Comparison of ENCODE assay signal across 18 cellular contexts in genomic region chr7:109950256-109950655, GRCh38.
"Had no signal": no experiment of that assay in that cellular context is flagged by ENCODE, and none has a peak within 500 bp of the region (broad histone marks: within the 10 kb centered on the region; RNA-seq: fewer than 3 reads in every experiment).

No MANE protein-coding gene starts in this region.

- H3K27me3 Mint-ChIP-seq: activated CD4-positive, alpha-beta T cell treated with anti-CD3 and anti-CD28 coated beads for 36 hours; activated CD8-positive, alpha-beta T cell treated with anti-CD3 and anti-CD28 coated beads for 36 hours; activated naive CD8-positive, alpha-beta T cell treated with anti-CD3 and anti-CD28 coated beads, Interleukin-2, amount 10 ng/mL, durations not matched to agents 7 days and 5 days; dendritic cell treated with granulocyte-macrophage colony-stimulating factor and Interleukin-4, amounts not matched to agents 40 ng/mL and 50 ng/mL, for 4 days; natural killer cell treated with Interleukin-12 subunit alpha and Interleukin-12 subunit beta and Interleukin-15 and Interleukin-18, amount 100 ng/mL, for 72 hours; stimulated activated memory B cell treated with anti-CD40 and anti-IgM and Interleukin-4, amounts not matched to agents 10 μg/mL and 1 μg/mL and 100 μg/mL, for 72 hours had no signal

- H3K9me3 Mint-ChIP-seq: activated CD8-positive, alpha-beta T cell treated with anti-CD3 and anti-CD28 coated beads for 36 hours; activated naive CD8-positive, alpha-beta T cell treated with anti-CD3 and anti-CD28 coated beads, Interleukin-2, amount 10 ng/mL, durations not matched to agents 7 days and 5 days had no signal

- H3K4me3 Mint-ChIP-seq: activated CD4-positive, alpha-beta T cell treated with anti-CD3 and anti-CD28 coated beads for 36 hours; activated CD8-positive, alpha-beta T cell treated with anti-CD3 and anti-CD28 coated beads for 36 hours; activated naive CD8-positive, alpha-beta T cell treated with anti-CD3 and anti-CD28 coated beads, Interleukin-2, amount 10 ng/mL, durations not matched to agents 7 days and 5 days; dendritic cell treated with granulocyte-macrophage colony-stimulating factor and Interleukin-4, amounts not matched to agents 40 ng/mL and 50 ng/mL, for 4 days; natural killer cell treated with Interleukin-12 subunit alpha and Interleukin-12 subunit beta and Interleukin-15 and Interleukin-18, amount 100 ng/mL, for 72 hours; stimulated activated memory B cell treated with anti-CD40 and anti-IgM and Interleukin-4, amounts not matched to agents 10 μg/mL and 1 μg/mL and 100 μg/mL, for 72 hours had no signal

- H3K27ac ChIP-seq: prostate gland, right lobe of liver, spleen, tibial nerve, WERI-Rb-1 had no signal

- H3K36me3 Mint-ChIP-seq: activated naive CD8-positive, alpha-beta T cell treated with anti-CD3 and anti-CD28 coated beads, Interleukin-2, amount 10 ng/mL, durations not matched to agents 7 days and 5 days; natural killer cell treated with Interleukin-12 subunit alpha and Interleukin-12 subunit beta and Interleukin-15 and Interleukin-18, amount 100 ng/mL, for 72 hours; stimulated activated memory B cell treated with anti-CD40 and anti-IgM and Interleukin-4, amounts not matched to agents 10 μg/mL and 1 μg/mL and 100 μg/mL, for 72 hours had no signal

- DNase-seq: activated CD4-positive, alpha-beta T cell treated with anti-CD3 and anti-CD28 coated beads for 36 hours; activated CD8-positive, alpha-beta memory T cell treated with anti-CD3 and anti-CD28 coated beads, Interleukin-2, amount 50 U/mL, for 48 hours; activated CD8-positive, alpha-beta T cell treated with anti-CD3 and anti-CD28 coated beads for 36 hours; activated naive CD8-positive, alpha-beta T cell treated with anti-CD3 and anti-CD28 coated beads, Interleukin-2, amount 10 ng/mL, durations not matched to agents 7 days and 5 days; anterior cingulate cortex; cerebellar nuclear complex; occipital lobe; right lobe of liver; spleen; stimulated activated CD4-positive, alpha-beta T cell treated with anti-CD3 and anti-CD28 coated beads, Interleukin-1b, Interleukin-23, amount 100 ng/mL, for 48 hours; T1000; WERI-Rb-1 had no signal

- H3K4me1 Mint-ChIP-seq: activated CD4-positive, alpha-beta T cell treated with anti-CD3 and anti-CD28 coated beads for 36 hours; activated naive CD8-positive, alpha-beta T cell treated with anti-CD3 and anti-CD28 coated beads, Interleukin-2, amount 10 ng/mL, durations not matched to agents 7 days and 5 days; stimulated activated memory B cell treated with anti-CD40 and anti-IgM and Interleukin-4, amounts not matched to agents 10 μg/mL and 1 μg/mL and 100 μg/mL, for 72 hours had no signal

- H3K4me1 ChIP-seq: prostate gland, right lobe of liver, spleen, tibial nerve had no signal

- H3K27me3 ChIP-seq: right lobe of liver, spleen, tibial nerve had no signal

- H3K27ac Mint-ChIP-seq: activated CD4-positive, alpha-beta T cell treated with anti-CD3 and anti-CD28 coated beads for 36 hours; activated CD8-positive, alpha-beta T cell treated with anti-CD3 and anti-CD28 coated beads for 36 hours; activated naive CD8-positive, alpha-beta T cell treated with anti-CD3 and anti-CD28 coated beads, Interleukin-2, amount 10 ng/mL, durations not matched to agents 7 days and 5 days; dendritic cell treated with granulocyte-macrophage colony-stimulating factor and Interleukin-4, amounts not matched to agents 40 ng/mL and 50 ng/mL, for 4 days; natural killer cell treated with Interleukin-12 subunit alpha and Interleukin-12 subunit beta and Interleukin-15 and Interleukin-18, amount 100 ng/mL, for 72 hours; stimulated activated memory B cell treated with anti-CD40 and anti-IgM and Interleukin-4, amounts not matched to agents 10 μg/mL and 1 μg/mL and 100 μg/mL, for 72 hours had no signal

- ATAC-seq: activated CD4-positive, alpha-beta T cell treated with anti-CD3 and anti-CD28 coated beads for 36 hours; activated CD8-positive, alpha-beta T cell treated with anti-CD3 and anti-CD28 coated beads for 36 hours; left lobe of liver; natural killer cell treated with Interleukin-12 subunit alpha and Interleukin-12 subunit beta and Interleukin-15 and Interleukin-18, amount 100 ng/mL, for 72 hours; right lobe of liver; stimulated activated memory B cell treated with anti-CD40 and anti-IgM and Interleukin-4, amounts not matched to agents 10 μg/mL and 1 μg/mL and 100 μg/mL, for 72 hours had no signal
